ENCODE assay signal across 15 cellular contexts in genomic region chr14:104392001-104392395, GRCh38.
DNase-seq lines count a peak whose midpoint lies in the region; ATAC-seq and TF ChIP-seq lines count a peak whose summit lies in the region.
"Had no signal": no experiment of that assay in that cellular context is flagged by ENCODE, and none has a peak within 500 bp of the region (broad histone marks: within the 10 kb centered on the region; RNA-seq: fewer than 3 reads in every experiment).

No MANE protein-coding gene starts in this region.

- H3K9me3 Mint-ChIP-seq in activated naive CD8-positive, alpha-beta T cell treated with anti-CD3 and anti-CD28 coated beads, Interleukin-2, amount 10 ng/mL, durations not matched to agents 7 days and 5 days, result peaks cover 2% of the 10 kb centered on the region
- peaks cover 1% of the 10 kb centered on the region for H3K9me3 Mint-ChIP-seq in activated naive CD8-positive, alpha-beta T cell treated with anti-CD3 and anti-CD28 coated beads, Interleukin-2, amount 50 U/mL, for 24 hours
- peaks cover under 1% of the 10 kb centered on the region for H3K9me3 Mint-ChIP-seq in activated CD4-positive, alpha-beta memory T cell treated with anti-CD3 and anti-CD28 coated beads for 36 hours
- peaks cover 0 to 1% (median under 1%) of the 10 kb centered on the region in 6 donors for H3K9me3 Mint-ChIP-seq in immature natural killer cell
- H3K9me3 Mint-ChIP-seq in type B pancreatic cell, result peaks cover 1% of the 10 kb centered on the region

- POLR2A ChIA-PET in activated naive CD8-positive, alpha-beta T cell treated with anti-CD3 and anti-CD28 coated beads, Interleukin-2, amount 10 ng/mL, durations not matched to agents 7 days and 5 days (lab: Charles Lee), result no interaction called here
- POLR2A ChIA-PET in activated CD4-positive, alpha-beta memory T cell treated with anti-CD3 and anti-CD28 coated beads for 36 hours (lab: Charles Lee), result no interaction called here

- intact Hi-C loops in activated CD4-positive, alpha-beta memory T cell treated with anti-CD3 and anti-CD28 coated beads for 36 hours (cut with micrococcal nuclease), result no loop called here
- intact Hi-C loops in tibial artery (cut with DNase I; ENCODE audit: low total_unique reads), result no loop called here

- DNase-seq in activated naive CD8-positive, alpha-beta T cell treated with anti-CD3 and anti-CD28 coated beads, Interleukin-2, amount 10 ng/mL, durations not matched to agents 7 days and 5 days, result peak; percentile 44
- DNase-seq in activated naive CD8-positive, alpha-beta T cell treated with anti-CD3 and anti-CD28 coated beads, Interleukin-2, amount 50 U/mL, for 24 hours, result no peak
- DNase-seq in activated CD4-positive, alpha-beta memory T cell treated with anti-CD3 and anti-CD28 coated beads for 36 hours, result peak; percentile 13
- DNase-seq in immature natural killer cell (no peak), type B pancreatic cell (ENCODE audit: extremely low spot score, unreplicated experiment) (peak; percentile 52), tibial artery (no peak), NCI-H226 (no peak), NCI-H2107 treated with DMSO at 0.1 percent for 48 hours (lab: John Stamatoyannopoulos, UW; ENCODE audit: unreplicated experiment) (no peak)
- DNase-seq: caudate nucleus, DMS53, NCI-H1436 treated with DMSO at 0.1 percent for 48 hours had no signal

- CTCF ChIA-PET in activated CD4-positive, alpha-beta memory T cell treated with anti-CD3 and anti-CD28 coated beads for 36 hours (lab: Charles Lee), result interaction anchor here (0.9 kb wide), 1 partner anchor 235 kb away, joined by 3 read pairs; no protein-coding TSS in a partner anchor

- no peak overlapping the region for H3K4me3 ChIP-seq in tibial artery
- H3K4me3 ChIP-seq: ovary, smooth muscle cell, suprapubic skin had no signal

- H3K27me3 Mint-ChIP-seq in activated naive CD8-positive, alpha-beta T cell treated with anti-CD3 and anti-CD28 coated beads, Interleukin-2, amount 10 ng/mL, durations not matched to agents 7 days and 5 days, result no peaks in the 10 kb centered on the region
- H3K27me3 Mint-ChIP-seq in activated naive CD8-positive, alpha-beta T cell treated with anti-CD3 and anti-CD28 coated beads, Interleukin-2, amount 50 U/mL, for 24 hours, result no peaks in the 10 kb centered on the region
- no peaks in the 10 kb centered on the region for H3K27me3 Mint-ChIP-seq in activated CD4-positive, alpha-beta memory T cell treated with anti-CD3 and anti-CD28 coated beads for 36 hours
- H3K27me3 Mint-ChIP-seq in immature natural killer cell (ENCODE audit: low read depth in 3 of 3) (peaks cover 0 to 7% (median 2%) of the 10 kb centered on the region in 3 donors), type B pancreatic cell (peaks cover 16% of the 10 kb centered on the region)

- TF ChIP-seq CTCF in type B pancreatic cell (conservative IDR thresholded peaks at IDR 0.05) (no peak), tibial artery (IDR thresholded peaks at IDR 0.05) (no peak)

- H3K27ac ChIP-seq in tibial artery, result no peak overlapping the region
- H3K27ac ChIP-seq: ovary, suprapubic skin had no signal

- ATAC-seq in activated naive CD8-positive, alpha-beta T cell treated with anti-CD3 and anti-CD28 coated beads, Interleukin-2, amount 10 ng/mL, durations not matched to agents 7 days and 5 days (ENCODE audit: low read depth), result peak; percentile 37
- no peak for ATAC-seq in activated naive CD8-positive, alpha-beta T cell treated with anti-CD3 and anti-CD28 coated beads, Interleukin-2, amount 50 U/mL, for 24 hours

- H3K36me3 Mint-ChIP-seq in activated naive CD8-positive, alpha-beta T cell treated with anti-CD3 and anti-CD28 coated beads, Interleukin-2, amount 10 ng/mL, durations not matched to agents 7 days and 5 days, result peaks cover under 1% of the 10 kb centered on the region
- H3K36me3 Mint-ChIP-seq in activated naive CD8-positive, alpha-beta T cell treated with anti-CD3 and anti-CD28 coated beads, Interleukin-2, amount 50 U/mL, for 24 hours (ENCODE audit: low read depth), result no peaks in the 10 kb centered on the region
- no peaks in the 10 kb centered on the region for H3K36me3 Mint-ChIP-seq in activated CD4-positive, alpha-beta memory T cell treated with anti-CD3 and anti-CD28 coated beads for 36 hours
- peaks cover 0 to under 1% (median 0%) of the 10 kb centered on the region in 3 donors for H3K36me3 Mint-ChIP-seq in immature natural killer cell
- H3K36me3 Mint-ChIP-seq in type B pancreatic cell, result no peaks in the 10 kb centered on the region
- H3K36me3 Mint-ChIP-seq: mesothelial cell of epicardium had no signal

- peaks cover 0 to 6% (median 3%) of the 10 kb centered on the region in 3 donors for H3K9me3 ChIP-seq in tibial artery
- H3K9me3 ChIP-seq: ovary had no signal

- peak overlapping the region; percentile 39 for H3K4me3 Mint-ChIP-seq in activated naive CD8-positive, alpha-beta T cell treated with anti-CD3 and anti-CD28 coated beads, Interleukin-2, amount 10 ng/mL, durations not matched to agents 7 days and 5 days
- no peak overlapping the region for H3K4me3 Mint-ChIP-seq in activated naive CD8-positive, alpha-beta T cell treated with anti-CD3 and anti-CD28 coated beads, Interleukin-2, amount 50 U/mL, for 24 hours
- H3K4me3 Mint-ChIP-seq in activated CD4-positive, alpha-beta memory T cell treated with anti-CD3 and anti-CD28 coated beads for 36 hours, result no peak overlapping the region
- H3K4me3 Mint-ChIP-seq in immature natural killer cell, result peak overlapping the region; percentile 52 to 75 (median 72)
- H3K4me3 Mint-ChIP-seq in type B pancreatic cell, result no peak overlapping the region
- H3K4me3 Mint-ChIP-seq: mesothelial cell of epicardium had no signal

- peak overlapping the region; percentile 63 for H3K27ac Mint-ChIP-seq in activated naive CD8-positive, alpha-beta T cell treated with anti-CD3 and anti-CD28 coated beads, Interleukin-2, amount 10 ng/mL, durations not matched to agents 7 days and 5 days
- H3K27ac Mint-ChIP-seq in activated naive CD8-positive, alpha-beta T cell treated with anti-CD3 and anti-CD28 coated beads, Interleukin-2, amount 50 U/mL, for 24 hours, result no peak overlapping the region
- no peak overlapping the region for H3K27ac Mint-ChIP-seq in activated CD4-positive, alpha-beta memory T cell treated with anti-CD3 and anti-CD28 coated beads for 36 hours
- H3K27ac Mint-ChIP-seq in immature natural killer cell (peak overlapping the region; percentile 77 to 90 (median 86)), type B pancreatic cell (no peak overlapping the region)
- H3K27ac Mint-ChIP-seq: mesothelial cell of epicardium had no signal

- H3K27me3 ChIP-seq in tibial artery, result peaks cover 0 to 41% of the 10 kb centered on the region in 2 donors
- H3K27me3 ChIP-seq: ovary had no signal

- H3K4me1 Mint-ChIP-seq in activated naive CD8-positive, alpha-beta T cell treated with anti-CD3 and anti-CD28 coated beads, Interleukin-2, amount 10 ng/mL, durations not matched to agents 7 days and 5 days, result peaks cover 36% of the 10 kb centered on the region
- peaks cover 65% of the 10 kb centered on the region for H3K4me1 Mint-ChIP-seq in activated naive CD8-positive, alpha-beta T cell treated with anti-CD3 and anti-CD28 coated beads, Interleukin-2, amount 50 U/mL, for 24 hours
- H3K4me1 Mint-ChIP-seq in activated CD4-positive, alpha-beta memory T cell treated with anti-CD3 and anti-CD28 coated beads for 36 hours (ENCODE audit: low read depth), result peaks cover 66% of the 10 kb centered on the region
- peaks cover 71 to 80% of the 10 kb centered on the region in 2 donors for H3K4me1 Mint-ChIP-seq in immature natural killer cell
- H3K4me1 Mint-ChIP-seq in type B pancreatic cell (ENCODE audit: unreplicated experiment), result no peaks in the 10 kb centered on the region
- H3K4me1 Mint-ChIP-seq: mesothelial cell of epicardium had no signal

- H3K4me1 ChIP-seq in tibial artery, result no peaks in the 10 kb centered on the region

- H3K36me3 ChIP-seq in tibial artery, result no peaks in the 10 kb centered on the region
- H3K36me3 ChIP-seq: ovary, suprapubic skin had no signal

Comparison
In these comparisons a context has a peak if more than half of its experiments do, and no peak if none do; other contexts are left out.
1. DNase-seq: peak in activated naive CD8-positive, alpha-beta T cell treated with anti-CD3 and anti-CD28 coated beads, Interleukin-2, amount 10 ng/mL, durations not matched to agents 7 days and 5 days (single experiment), activated CD4-positive, alpha-beta memory T cell treated with anti-CD3 and anti-CD28 coated beads for 36 hours (single experiment) and type B pancreatic cell (single experiment); none in activated naive CD8-positive, alpha-beta T cell treated with anti-CD3 and anti-CD28 coated beads, Interleukin-2, amount 50 U/mL, for 24 hours (single experiment), immature natural killer cell (0 of 3), tibial artery (0 of 2), NCI-H226 (single experiment) and NCI-H2107 treated with DMSO at 0.1 percent for 48 hours (single experiment).
2. H3K27ac Mint-ChIP-seq: peak in activated naive CD8-positive, alpha-beta T cell treated with anti-CD3 and anti-CD28 coated beads, Interleukin-2, amount 10 ng/mL, durations not matched to agents 7 days and 5 days (single experiment) and immature natural killer cell (6 of 6); none in activated naive CD8-positive, alpha-beta T cell treated with anti-CD3 and anti-CD28 coated beads, Interleukin-2, amount 50 U/mL, for 24 hours (single experiment), activated CD4-positive, alpha-beta memory T cell treated with anti-CD3 and anti-CD28 coated beads for 36 hours (single experiment) and type B pancreatic cell (single experiment).
3. H3K4me3 Mint-ChIP-seq: peak in activated naive CD8-positive, alpha-beta T cell treated with anti-CD3 and anti-CD28 coated beads, Interleukin-2, amount 10 ng/mL, durations not matched to agents 7 days and 5 days (single experiment) and immature natural killer cell (5 of 5); none in activated naive CD8-positive, alpha-beta T cell treated with anti-CD3 and anti-CD28 coated beads, Interleukin-2, amount 50 U/mL, for 24 hours (single experiment), activated CD4-positive, alpha-beta memory T cell treated with anti-CD3 and anti-CD28 coated beads for 36 hours (single experiment) and type B pancreatic cell (single experiment).